8 cellular contexts compared by ENCODE assay signal in genomic region chr22:50529416-50530279, GRCh38. TPM values are rescaled to one million over a fixed set of nuclear protein-coding genes. Genes with fewer than 3 reads are reported as not detected.
A peak's percentile ranks its signal among the peaks of the same experiment; 100 is the strongest.
DNase-seq lines count a peak whose midpoint lies in the region; ATAC-seq and TF ChIP-seq lines count a peak whose summit lies in the region.

TYMP (minus strand) TSS chr22:50530012; CDS start chr22:50529709, 303 bp downstream.

- DNase-seq in GM23338 (ENCODE audit: low spot score) (peak; percentile 43), T-cell (peak in 14 of 34 experiments; percentile 27 to 60 (median 48)), brain microvascular endothelial cell (no peak), kidney tubule cell (ENCODE audit: low spot score) (peak; percentile 61), NCI-H2029 treated with DMSO at 0.1 percent for 48 hours (lab: John Stamatoyannopoulos, UW) (no peak), cerebellum (ENCODE audit: low spot score) (no peak)
- peak; percentile 71 for DNase-seq in stimulated activated CD4-positive, alpha-beta T cell treated with anti-CD3 and anti-CD28 coated beads, Interleukin-2, amount 100 ng/mL, for 4 hours (ENCODE audit: low read depth)

- H3K4me3 ChIP-seq in BLaER1 treated with 17β-estradiol and CSF1 and Interleukin-3, amounts not matched to agents 10 nM and 100 nM, result peak within 1 kb of the TSS; percentile 48 to 65 (median 54)
- H3K4me3 ChIP-seq in GM23338 (peak within 1 kb of the TSS; percentile 66), brain microvascular endothelial cell (ENCODE audit: low read depth, low read length) (peak within 1 kb of the TSS; percentile 43)

- peaks cover 10 to 45% (median 25%) of the 10 kb centered on the region in 11 experiments; a peak in 20 of 22 replicates for H3K9me3 ChIP-seq in BLaER1 treated with 17β-estradiol and CSF1 and Interleukin-3, amounts not matched to agents 10 nM and 100 nM (replicated peaks in 1 of 11)

- no peaks in the 10 kb centered on the region for H3K9me2 ChIP-seq in GM23338 (ENCODE audit: insufficient read depth)

- H3K9me3 Mint-ChIP-seq in GM23338, result peaks cover 2% of the 10 kb centered on the region; the same call in 2 of the 3 replicates
- no peaks in the 10 kb centered on the region for H3K9me3 Mint-ChIP-seq in T-cell

- H3K36me3 Mint-ChIP-seq in GM23338 (ENCODE audit: low read depth) (peaks cover 2% of the 10 kb centered on the region; the same call in 2 of the 3 replicates), T-cell (peaks cover under 1% of the 10 kb centered on the region)

- in situ Hi-C loops in brain microvascular endothelial cell (cut with HindIII; ENCODE audit: low pct_ligation_motif_present, low sequenced_read_pairs), result no loop called here

- H3K27me3 ChIP-seq in BLaER1 treated with 17β-estradiol and CSF1 and Interleukin-3, amounts not matched to agents 10 nM and 100 nM, result peaks cover 43 to 65% (median 61%) of the 10 kb centered on the region in 11 experiments
- H3K27me3 ChIP-seq in GM23338 (ENCODE audit: insufficient read depth) (peaks cover 81% of the 10 kb centered on the region), brain microvascular endothelial cell (replicated peaks) (no peaks in the 10 kb centered on the region)

- no peaks in the 10 kb centered on the region for H3K79me2 ChIP-seq in GM23338 (replicated peaks; ENCODE audit: insufficient read depth)

- peak within 1 kb of the TSS; percentile 49 to 96 (median 66); a peak in 21 of 22 replicates for H3K9ac ChIP-seq in BLaER1 treated with 17β-estradiol and CSF1 and Interleukin-3, amounts not matched to agents 10 nM and 100 nM

- H3K4me2 ChIP-seq in BLaER1 treated with 17β-estradiol and CSF1 and Interleukin-3, amounts not matched to agents 10 nM and 100 nM, result peak within 1 kb of the TSS; percentile 74 to 99 (median 96)
- peak within 1 kb of the TSS; percentile 87 for H3K4me2 ChIP-seq in GM23338

- H3K27me3 Mint-ChIP-seq in GM23338 (ENCODE audit: insufficient read depth, low read depth, poor library complexity), result peaks cover 76% of the 10 kb centered on the region
- H3K27me3 Mint-ChIP-seq in T-cell, result no peaks in the 10 kb centered on the region

- ATAC-seq in GM23338, result no peak; the same call in 2 of the 3 replicates
- ATAC-seq in T-cell (replicated peaks in 1 of 4), result peak in 3 of 4 experiments; percentile 6 to 8 (median 6)

- H3K4me1 ChIP-seq in BLaER1 treated with 17β-estradiol and CSF1 and Interleukin-3, amounts not matched to agents 10 nM and 100 nM, result peaks cover 38 to 75% (median 56%) of the 10 kb centered on the region in 10 experiments
- H3K4me1 ChIP-seq in GM23338 (ENCODE audit: insufficient read depth), result 0 out of 2 replicates have a peak, but pooled peaks cover 4% of the 10 kb centered on the region

- POLR2A ChIA-PET in T-cell (lab: Charles Lee), result interaction anchor here in 1 of 2 donors (0.6 kb wide), 1 partner anchor 10 kb away, joined by 4 read pairs; no protein-coding TSS in a partner anchor

- CTCF ChIA-PET in T-cell (lab: Charles Lee), result no interaction called here

- H3K4me3 Mint-ChIP-seq in GM23338, result peak within 1 kb of the TSS; percentile 65
- peak within 1 kb of the TSS; percentile 84 to 89 (median 87) for H3K4me3 Mint-ChIP-seq in T-cell

- no peak within 1 kb of the TSS for H3K27ac Mint-ChIP-seq in GM23338
- peak within 1 kb of the TSS; percentile 95 for H3K27ac Mint-ChIP-seq in T-cell

- H3F3A ChIP-seq in GM23338 (replicated peaks; ENCODE audit: low read depth), result no peaks in the 10 kb centered on the region; the same call in none of the 2 replicates

- peak within 1 kb of the TSS; percentile 78 for H2AFZ ChIP-seq in GM23338

- peak within 1 kb of the TSS; percentile 25 to 94 (median 73); a peak in 21 of 22 replicates for H3K27ac ChIP-seq in BLaER1 treated with 17β-estradiol and CSF1 and Interleukin-3, amounts not matched to agents 10 nM and 100 nM
- H3K27ac ChIP-seq in GM23338 (ENCODE audit: low read depth) (no peak within 1 kb of the TSS), brain microvascular endothelial cell (peak within 1 kb of the TSS; percentile 5)

- H3K36me3 ChIP-seq in BLaER1 treated with 17β-estradiol and CSF1 and Interleukin-3, amounts not matched to agents 10 nM and 100 nM, result peaks cover 0 to under 1% (median 0%) of the 10 kb centered on the region in 11 experiments; a peak in 3 of 22 replicates
- H3K36me3 ChIP-seq in GM23338 (ENCODE audit: insufficient read depth) (no peaks in the 10 kb centered on the region), brain microvascular endothelial cell (replicated peaks) (no peaks in the 10 kb centered on the region)

- H3K4me1 Mint-ChIP-seq in GM23338, result peaks cover 11% of the 10 kb centered on the region
- H3K4me1 Mint-ChIP-seq in T-cell, result peaks cover 40 to 53% (median 50%) of the 10 kb centered on the region in 3 donors

- TF ChIP-seq CTCF in GM23338 (conservative IDR thresholded peaks at IDR 0.05; ENCODE audit: low read depth in 2 of 2), result no peak
- TF ChIP-seq CTCF in brain microvascular endothelial cell (IDR thresholded peaks at IDR 0.05; ENCODE audit: low read depth, low read length, missing control alignments), result no peak

- H4K20me1 ChIP-seq in BLaER1 treated with 17β-estradiol and CSF1 and Interleukin-3, amounts not matched to agents 10 nM and 100 nM, result peaks cover 0 to 22% (median 4%) of the 10 kb centered on the region in 11 experiments; a peak in 18 of 22 replicates
- H4K20me1 ChIP-seq in GM23338 (replicated peaks; ENCODE audit: insufficient read depth), result no peaks in the 10 kb centered on the region; the same call in none of the 2 replicates

TF ChIP-seq in GM23338, 12 proteins besides CTCF, POLR2A, EP300 and RAD21:
- no peak for TF ChIP-seq ZNF462 (CRISPR knock-in tag; IDR thresholded peaks at IDR 0.05)
- TF ChIP-seq EZH2 (IDR thresholded peaks at IDR 0.05; ENCODE audit: low read depth, unreplicated experiment), result peak; percentile 68
- no peak for TF ChIP-seq ZNF114 (CRISPR knock-in tag; IDR thresholded peaks at IDR 0.05)
- TF ChIP-seq EZH2phosphoT487 (IDR thresholded peaks at IDR 0.05; ENCODE audit: unreplicated experiment), result no peak
- no peak for TF ChIP-seq ZNF331 (CRISPR knock-in tag; IDR thresholded peaks at IDR 0.05; ENCODE audit: low read depth)
TF ChIP-seq in GM23338: peak in this region for 1.

RNA-seq across cellular contexts. Expression of gene TYMP, which starts in this region (rescaled TPM):
- total RNA-seq in GM23338 (2014; rRNA removed; shearing (Covaris generic)), result 0.28 and 1.2 TPM in 2 replicates
- 1.8 and 1.9 TPM in 2 replicates for polyA plus RNA-seq in GM23338 (2016; fragmentation: Nextera tagmentation; extraction: Ambion mirVana)
- total RNA-seq in T-cell (10 to 100 TPM; 11.6 to 29.1 (median 14.9) TPM), cerebellum (2.3 TPM)

Comparison
In these comparisons a context has a peak if more than half of its experiments do, and no peak if none do; other contexts are left out.
1. DNase-seq: peak in GM23338 (single experiment), kidney tubule cell (single experiment) and stimulated activated CD4-positive, alpha-beta T cell treated with anti-CD3 and anti-CD28 coated beads, Interleukin-2, amount 100 ng/mL, for 4 hours (single experiment); none in brain microvascular endothelial cell (single experiment), NCI-H2029 treated with DMSO at 0.1 percent for 48 hours (single experiment) and cerebellum (single experiment).
2. Peak in every context shown above with its lines, with median percentiles within 50 percentile points of each other: H3K4me3 ChIP-seq.